8 cellular contexts compared by ENCODE assay signal in the genomic region with DNA sequence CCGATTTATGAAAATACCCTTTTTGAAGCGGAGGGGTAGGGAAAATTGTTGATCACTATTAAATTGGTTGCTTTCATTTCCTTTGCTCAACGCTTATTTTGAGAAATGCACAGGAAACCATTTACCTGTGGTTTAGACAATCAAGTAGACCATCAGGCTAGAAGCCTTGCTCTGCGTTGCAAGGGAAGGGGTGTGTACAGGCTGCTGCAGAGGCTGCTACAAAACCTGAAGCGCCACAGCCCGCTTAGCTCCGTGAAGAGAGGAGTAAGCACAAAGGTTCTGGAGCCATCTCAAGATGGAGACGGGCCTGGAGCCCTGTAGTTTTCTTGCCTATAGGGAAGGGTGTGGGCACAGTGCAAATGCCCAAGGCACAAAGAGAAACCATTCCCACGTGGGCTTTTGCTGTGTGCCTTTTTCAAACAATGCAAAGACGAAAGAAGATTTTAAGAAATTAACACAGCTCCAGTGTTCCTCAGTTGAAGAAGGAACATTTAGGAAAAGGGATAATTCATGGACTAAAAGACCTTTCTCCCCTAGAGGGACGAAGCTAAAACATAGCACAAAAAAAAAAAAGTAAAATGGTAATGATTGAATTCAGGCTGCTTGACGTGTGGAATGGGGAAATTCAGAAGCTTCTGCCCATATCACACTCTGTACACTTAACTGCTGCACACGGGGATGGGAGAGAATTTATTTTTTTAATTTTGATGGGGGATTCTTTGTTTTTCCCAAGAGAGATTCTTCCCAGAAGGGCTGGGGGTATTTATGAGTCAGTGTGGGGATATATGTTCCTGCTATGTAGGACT. TPM values are rescaled to one million over a fixed set of nuclear protein-coding genes. Genes with fewer than 3 reads are reported as not detected.
DNase-seq lines count a peak whose midpoint lies in the region; ATAC-seq and TF ChIP-seq lines count a peak whose summit lies in the region.

No MANE protein-coding gene starts in this region.

- no peak overlapping the region for H2BK12ac ChIP-seq in mesenchymal stem cell (ENCODE audit: low read length in 2 of 2)

- H4K8ac ChIP-seq in mesenchymal stem cell (ENCODE audit: low read length): no peak overlapping the region

- no peak overlapping the region for H2AFZ ChIP-seq in mesenchymal stem cell (ENCODE audit: low read depth, low read length)

- peaks cover 0 to 4% of the 10 kb centered on the region in 2 experiments for H3K27me3 ChIP-seq in mesenchymal stem cell (ENCODE audit: control insufficient read depth in 1 of 2, insufficient read depth in 1 of 2, low read length in 2 of 2)

- no peak overlapping the region for H2AK5ac ChIP-seq in mesenchymal stem cell (ENCODE audit: low read length, severe bottlenecking)

- H3K14ac ChIP-seq in mesenchymal stem cell (ENCODE audit: low read length in 2 of 2): no peak overlapping the region

- H3K4ac ChIP-seq in mesenchymal stem cell (ENCODE audit: low read depth in 1 of 2, low read length in 2 of 2): no peak overlapping the region

- DNase-seq in GM03348 (ENCODE audit: low spot score) (peak; percentile 29), LHCN-M2 (ENCODE audit: low read depth) (peak; percentile 73), coronary artery (ENCODE audit: low spot score) (no peak), mesenchymal stem cell (peak; percentile 83), superior temporal gyrus (ENCODE audit: extremely low spot score) (peak; percentile 48), AG08395 (ENCODE audit: low spot score) (no peak)

- no peak overlapping the region for H3K23ac ChIP-seq in mesenchymal stem cell (ENCODE audit: low read length in 2 of 2)

- H3K36me3 ChIP-seq in mesenchymal stem cell (ENCODE audit: control insufficient read depth in 1 of 2, insufficient read depth in 2 of 2, low read depth in 1 of 2, low read length in 2 of 2): peaks cover 0 to 7% of the 10 kb centered on the region in 2 experiments

- H3K18ac ChIP-seq in mesenchymal stem cell (ENCODE audit: low read depth in 1 of 2, low read length in 2 of 2): peak overlapping the region in 1 of 2 experiments; percentile 24

- H3K4me2 ChIP-seq in mesenchymal stem cell (ENCODE audit: low read length, poor library complexity, severe bottlenecking): peak overlapping the region; percentile 16

- peaks cover 2% of the 10 kb centered on the region for H3K4me1 ChIP-seq in mesenchymal stem cell (ENCODE audit: control insufficient read depth, insufficient read depth, low read depth, low read length)

- WGBS in mesenchymal stem cell: 3% methylated on average over 6 of the region's 13 CpGs

- H3K9me3 ChIP-seq in mesenchymal stem cell (ENCODE audit: control insufficient read depth, low read length): no peaks in the 10 kb centered on the region

- no peak overlapping the region for H4K91ac ChIP-seq in mesenchymal stem cell (ENCODE audit: low read length)

- ATAC-seq in GM21723 (IDR thresholded peaks at IDR 0.05; ENCODE audit: unreplicated experiment): peak; percentile 52
- peak; percentile 42 to 61 for ATAC-seq in activated CD4-positive, CD25-positive, alpha-beta regulatory T cell treated with anti-CD3 and anti-CD28 coated beads, Interleukin-2, amount 50 U/mL, for 24 hours

- H2BK15ac ChIP-seq in mesenchymal stem cell (ENCODE audit: low read depth, poor library complexity, severe bottlenecking): no peak overlapping the region

- peak overlapping the region; percentile 51 for H2BK5ac ChIP-seq in mesenchymal stem cell (ENCODE audit: low read depth, low read length, poor library complexity, severe bottlenecking)

- no peak for TF ChIP-seq CTCF in coronary artery (IDR thresholded peaks at IDR 0.05)

- peak overlapping the region; percentile 50 to 92 for H3K27ac ChIP-seq in coronary artery
- H3K27ac ChIP-seq in mesenchymal stem cell (ENCODE audit: low read length, poor library complexity, severe bottlenecking): peak overlapping the region; percentile 94

- H3K79me1 ChIP-seq in mesenchymal stem cell (replicated peaks; ENCODE audit: low read length, poor library complexity, severe bottlenecking): no peaks in the 10 kb centered on the region

- H3K9ac ChIP-seq in mesenchymal stem cell (ENCODE audit: low read length): peak overlapping the region; percentile 100

- peak overlapping the region; percentile 84 for H3K4me3 ChIP-seq in coronary artery
- peak overlapping the region in 1 of 2 experiments; percentile 82 for H3K4me3 ChIP-seq in mesenchymal stem cell (ENCODE audit: insufficient read depth in 1 of 2, low read depth in 1 of 2, low read length in 2 of 2)

- peak overlapping the region; percentile 49 for H2BK120ac ChIP-seq in mesenchymal stem cell (ENCODE audit: low read depth, low read length)

RNA-seq across cellular contexts. Expression of a gene that starts 3.5 kb away (rescaled TPM):
- 5,577 and 7,816 TPM in 2 replicates for total RNA-seq in LHCN-M2 (2014; rRNA removed)
- polyA plus RNA-seq in LHCN-M2 (2012): 11,098 TPM
- 9,006 TPM for polyA plus RNA-seq in mesenchymal stem cell (2013, experiment 1 of 2)
- 8,811 TPM for polyA plus RNA-seq in mesenchymal stem cell (2013, experiment 2 of 2)

Comparison
In these comparisons a context has a peak if more than half of its experiments do, and no peak if none do; other contexts are left out.
1. DNase-seq: peak in GM03348 (single experiment), LHCN-M2 (single experiment), mesenchymal stem cell (single experiment) and superior temporal gyrus (single experiment); none in coronary artery (single experiment) and AG08395 (single experiment).